1 cellular context compared by ENCODE assay signal in the genomic region with DNA sequence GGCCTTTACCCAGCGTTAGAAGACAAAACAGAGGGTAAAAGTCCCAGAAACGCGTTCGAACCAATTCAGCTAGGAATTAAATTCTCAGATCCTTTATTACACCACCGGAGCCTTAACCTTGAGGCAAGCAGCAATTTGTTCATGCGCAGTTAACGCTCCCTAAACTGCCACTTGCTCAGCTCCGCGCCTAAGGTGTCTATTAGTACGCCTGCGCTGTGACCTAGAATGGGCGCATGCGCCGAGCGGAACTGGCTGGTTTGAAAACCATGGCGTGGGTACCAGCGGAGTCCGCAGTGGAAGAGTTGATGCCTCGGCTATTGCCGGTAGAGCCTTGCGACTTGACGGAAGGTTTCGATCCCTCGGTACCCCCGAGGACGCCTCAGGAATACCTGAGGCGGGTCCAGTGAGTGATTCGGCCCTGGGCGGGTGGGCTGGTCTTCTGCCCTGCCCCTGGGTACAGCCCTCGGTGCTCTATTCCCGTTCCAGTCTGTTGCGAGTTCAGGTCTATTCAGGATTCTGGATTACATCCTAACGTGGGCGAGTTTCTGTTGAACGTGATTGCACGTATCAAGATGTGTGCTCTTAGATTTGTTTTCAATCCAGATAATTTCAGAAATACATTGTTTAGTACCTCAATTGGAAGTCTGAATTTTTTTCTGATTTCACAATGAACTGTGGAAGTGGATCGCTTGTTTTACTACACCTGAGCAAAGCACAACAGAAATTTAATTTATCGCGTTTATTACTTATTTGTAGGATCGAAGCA.
TF ChIP-seq lines count a peak whose summit lies in the region.

A gene with protein sequence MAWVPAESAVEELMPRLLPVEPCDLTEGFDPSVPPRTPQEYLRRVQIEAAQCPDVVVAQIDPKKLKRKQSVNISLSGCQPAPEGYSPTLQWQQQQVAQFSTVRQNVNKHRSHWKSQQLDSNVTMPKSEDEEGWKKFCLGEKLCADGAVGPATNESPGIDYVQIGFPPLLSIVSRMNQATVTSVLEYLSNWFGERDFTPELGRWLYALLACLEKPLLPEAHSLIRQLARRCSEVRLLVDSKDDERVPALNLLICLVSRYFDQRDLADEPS (plus strand): TSS at position 251 of the 766 bp plus-strand sequence. CDS start 16 bp downstream, at position 267.

TF ChIP-seq in GM12878, 131 proteins besides CTCF, POLR2A, EP300 and RAD21 (continued from another document and continues in another):
- TF ChIP-seq, protein P1, sequence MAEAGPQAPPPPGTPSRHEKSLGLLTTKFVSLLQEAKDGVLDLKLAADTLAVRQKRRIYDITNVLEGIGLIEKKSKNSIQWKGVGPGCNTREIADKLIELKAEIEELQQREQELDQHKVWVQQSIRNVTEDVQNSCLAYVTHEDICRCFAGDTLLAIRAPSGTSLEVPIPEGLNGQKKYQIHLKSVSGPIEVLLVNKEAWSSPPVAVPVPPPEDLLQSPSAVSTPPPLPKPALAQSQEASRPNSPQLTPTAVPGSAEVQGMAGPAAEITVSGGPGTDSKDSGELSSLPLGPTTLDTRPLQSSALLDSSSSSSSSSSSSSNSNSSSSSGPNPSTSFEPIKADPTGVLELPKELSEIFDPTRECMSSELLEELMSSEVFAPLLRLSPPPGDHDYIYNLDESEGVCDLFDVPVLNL (IDR thresholded peaks at IDR 0.05; ENCODE audit: low read depth, low read length), result 0 out of 2 replicates have a peak, but pooled peaks have one; percentile 32
- TF ChIP-seq, protein P2, sequence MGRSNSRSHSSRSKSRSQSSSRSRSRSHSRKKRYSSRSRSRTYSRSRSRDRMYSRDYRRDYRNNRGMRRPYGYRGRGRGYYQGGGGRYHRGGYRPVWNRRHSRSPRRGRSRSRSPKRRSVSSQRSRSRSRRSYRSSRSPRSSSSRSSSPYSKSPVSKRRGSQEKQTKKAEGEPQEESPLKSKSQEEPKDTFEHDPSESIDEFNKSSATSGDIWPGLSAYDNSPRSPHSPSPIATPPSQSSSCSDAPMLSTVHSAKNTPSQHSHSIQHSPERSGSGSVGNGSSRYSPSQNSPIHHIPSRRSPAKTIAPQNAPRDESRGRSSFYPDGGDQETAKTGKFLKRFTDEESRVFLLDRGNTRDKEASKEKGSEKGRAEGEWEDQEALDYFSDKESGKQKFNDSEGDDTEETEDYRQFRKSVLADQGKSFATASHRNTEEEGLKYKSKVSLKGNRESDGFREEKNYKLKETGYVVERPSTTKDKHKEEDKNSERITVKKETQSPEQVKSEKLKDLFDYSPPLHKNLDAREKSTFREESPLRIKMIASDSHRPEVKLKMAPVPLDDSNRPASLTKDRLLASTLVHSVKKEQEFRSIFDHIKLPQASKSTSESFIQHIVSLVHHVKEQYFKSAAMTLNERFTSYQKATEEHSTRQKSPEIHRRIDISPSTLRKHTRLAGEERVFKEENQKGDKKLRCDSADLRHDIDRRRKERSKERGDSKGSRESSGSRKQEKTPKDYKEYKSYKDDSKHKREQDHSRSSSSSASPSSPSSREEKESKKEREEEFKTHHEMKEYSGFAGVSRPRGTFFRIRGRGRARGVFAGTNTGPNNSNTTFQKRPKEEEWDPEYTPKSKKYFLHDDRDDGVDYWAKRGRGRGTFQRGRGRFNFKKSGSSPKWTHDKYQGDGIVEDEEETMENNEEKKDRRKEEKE (IDR thresholded peaks at IDR 0.05), result no peak
- no peak for TF ChIP-seq TBL1XR1 (IDR thresholded peaks at IDR 0.05; ENCODE audit: low read depth, low read length)
- TF ChIP-seq YY1 (IDR thresholded peaks at IDR 0.05; ENCODE audit: low read depth, low read length), result peak; percentile 78
- no peak for TF ChIP-seq BACH1 (IDR thresholded peaks at IDR 0.05; ENCODE audit: borderline replicate concordance)
- no peak for TF ChIP-seq ASH2L (IDR thresholded peaks at IDR 0.05; ENCODE audit: borderline replicate concordance, low read depth)
- peak; percentile 41; the same call in 1 of the 2 replicates for TF ChIP-seq RB1 (IDR thresholded peaks at IDR 0.05; ENCODE audit: borderline replicate concordance)
- TF ChIP-seq CREM (IDR thresholded peaks at IDR 0.05; ENCODE audit: low read depth), result no peak
- TF ChIP-seq LARP7 (IDR thresholded peaks at IDR 0.05), result 0 out of 2 replicates have a peak, but pooled peaks have one; percentile 32
- no peak for TF ChIP-seq TCF7 (IDR thresholded peaks at IDR 0.05; ENCODE audit: borderline replicate concordance)
- TF ChIP-seq PML (IDR thresholded peaks at IDR 0.05; ENCODE audit: low read length), result 0 out of 2 replicates have a peak, but pooled peaks have one; percentile 69
- TF ChIP-seq JUND (IDR thresholded peaks at IDR 0.05; ENCODE audit: low read depth, low read length), result no peak
- TF ChIP-seq, protein P3, sequence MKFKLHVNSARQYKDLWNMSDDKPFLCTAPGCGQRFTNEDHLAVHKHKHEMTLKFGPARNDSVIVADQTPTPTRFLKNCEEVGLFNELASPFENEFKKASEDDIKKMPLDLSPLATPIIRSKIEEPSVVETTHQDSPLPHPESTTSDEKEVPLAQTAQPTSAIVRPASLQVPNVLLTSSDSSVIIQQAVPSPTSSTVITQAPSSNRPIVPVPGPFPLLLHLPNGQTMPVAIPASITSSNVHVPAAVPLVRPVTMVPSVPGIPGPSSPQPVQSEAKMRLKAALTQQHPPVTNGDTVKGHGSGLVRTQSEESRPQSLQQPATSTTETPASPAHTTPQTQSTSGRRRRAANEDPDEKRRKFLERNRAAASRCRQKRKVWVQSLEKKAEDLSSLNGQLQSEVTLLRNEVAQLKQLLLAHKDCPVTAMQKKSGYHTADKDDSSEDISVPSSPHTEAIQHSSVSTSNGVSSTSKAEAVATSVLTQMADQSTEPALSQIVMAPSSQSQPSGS (IDR thresholded peaks at IDR 0.05; ENCODE audit: low read length), result peak; percentile 17; the same call in 1 of the 2 replicates
- TF ChIP-seq, protein P4, sequence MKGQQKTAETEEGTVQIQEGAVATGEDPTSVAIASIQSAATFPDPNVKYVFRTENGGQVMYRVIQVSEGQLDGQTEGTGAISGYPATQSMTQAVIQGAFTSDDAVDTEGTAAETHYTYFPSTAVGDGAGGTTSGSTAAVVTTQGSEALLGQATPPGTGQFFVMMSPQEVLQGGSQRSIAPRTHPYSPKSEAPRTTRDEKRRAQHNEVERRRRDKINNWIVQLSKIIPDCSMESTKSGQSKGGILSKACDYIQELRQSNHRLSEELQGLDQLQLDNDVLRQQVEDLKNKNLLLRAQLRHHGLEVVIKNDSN (IDR thresholded peaks at IDR 0.05; ENCODE audit: borderline replicate concordance, extremely low read length, insufficient read depth, low read depth, low read length), result no peak
- TF ChIP-seq POU2F2 (IDR thresholded peaks at IDR 0.05; ENCODE audit: borderline replicate concordance, low read depth, low read length), result peak; percentile 48; the same call in 1 of the 3 replicates
- TF ChIP-seq, protein P5, sequence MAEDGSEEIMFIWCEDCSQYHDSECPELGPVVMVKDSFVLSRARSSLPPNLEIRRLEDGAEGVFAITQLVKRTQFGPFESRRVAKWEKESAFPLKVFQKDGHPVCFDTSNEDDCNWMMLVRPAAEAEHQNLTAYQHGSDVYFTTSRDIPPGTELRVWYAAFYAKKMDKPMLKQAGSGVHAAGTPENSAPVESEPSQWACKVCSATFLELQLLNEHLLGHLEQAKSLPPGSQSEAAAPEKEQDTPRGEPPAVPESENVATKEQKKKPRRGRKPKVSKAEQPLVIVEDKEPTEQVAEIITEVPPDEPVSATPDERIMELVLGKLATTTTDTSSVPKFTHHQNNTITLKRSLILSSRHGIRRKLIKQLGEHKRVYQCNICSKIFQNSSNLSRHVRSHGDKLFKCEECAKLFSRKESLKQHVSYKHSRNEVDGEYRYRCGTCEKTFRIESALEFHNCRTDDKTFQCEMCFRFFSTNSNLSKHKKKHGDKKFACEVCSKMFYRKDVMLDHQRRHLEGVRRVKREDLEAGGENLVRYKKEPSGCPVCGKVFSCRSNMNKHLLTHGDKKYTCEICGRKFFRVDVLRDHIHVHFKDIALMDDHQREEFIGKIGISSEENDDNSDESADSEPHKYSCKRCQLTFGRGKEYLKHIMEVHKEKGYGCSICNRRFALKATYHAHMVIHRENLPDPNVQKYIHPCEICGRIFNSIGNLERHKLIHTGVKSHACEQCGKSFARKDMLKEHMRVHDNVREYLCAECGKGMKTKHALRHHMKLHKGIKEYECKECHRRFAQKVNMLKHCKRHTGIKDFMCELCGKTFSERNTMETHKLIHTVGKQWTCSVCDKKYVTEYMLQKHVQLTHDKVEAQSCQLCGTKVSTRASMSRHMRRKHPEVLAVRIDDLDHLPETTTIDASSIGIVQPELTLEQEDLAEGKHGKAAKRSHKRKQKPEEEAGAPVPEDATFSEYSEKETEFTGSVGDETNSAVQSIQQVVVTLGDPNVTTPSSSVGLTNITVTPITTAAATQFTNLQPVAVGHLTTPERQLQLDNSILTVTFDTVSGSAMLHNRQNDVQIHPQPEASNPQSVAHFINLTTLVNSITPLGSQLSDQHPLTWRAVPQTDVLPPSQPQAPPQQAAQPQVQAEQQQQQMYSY (CRISPR knock-in tag; IDR thresholded peaks at IDR 0.05), result no peak
- no peak for TF ChIP-seq RELA (IDR thresholded peaks at IDR 0.05; ENCODE audit: borderline replicate concordance, partially characterized antibody)
- TF ChIP-seq, protein P6, sequence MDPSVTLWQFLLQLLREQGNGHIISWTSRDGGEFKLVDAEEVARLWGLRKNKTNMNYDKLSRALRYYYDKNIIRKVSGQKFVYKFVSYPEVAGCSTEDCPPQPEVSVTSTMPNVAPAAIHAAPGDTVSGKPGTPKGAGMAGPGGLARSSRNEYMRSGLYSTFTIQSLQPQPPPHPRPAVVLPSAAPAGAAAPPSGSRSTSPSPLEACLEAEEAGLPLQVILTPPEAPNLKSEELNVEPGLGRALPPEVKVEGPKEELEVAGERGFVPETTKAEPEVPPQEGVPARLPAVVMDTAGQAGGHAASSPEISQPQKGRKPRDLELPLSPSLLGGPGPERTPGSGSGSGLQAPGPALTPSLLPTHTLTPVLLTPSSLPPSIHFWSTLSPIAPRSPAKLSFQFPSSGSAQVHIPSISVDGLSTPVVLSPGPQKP (IDR thresholded peaks at IDR 0.05; ENCODE audit: low read depth, low read length), result no peak
- no peak for TF ChIP-seq FOXK2 (IDR thresholded peaks at IDR 0.05)
- TF ChIP-seq CBFB (IDR thresholded peaks at IDR 0.05; ENCODE audit: low read depth), result 0 out of 2 replicates have a peak, but pooled peaks have one; percentile 24
- no peak for TF ChIP-seq SIN3A (IDR thresholded peaks at IDR 0.05; ENCODE audit: low read depth, low read length)
- no peak for TF ChIP-seq STAT1 (conservative IDR thresholded peaks at IDR 0.05)
- TF ChIP-seq NBN (IDR thresholded peaks at IDR 0.05), result peak; percentile 55
- no peak for TF ChIP-seq CEBPB (IDR thresholded peaks at IDR 0.05; ENCODE audit: borderline replicate concordance in 1 of 2, low read depth in 2 of 2, low read length in 2 of 2)
- TF ChIP-seq SP1 (IDR thresholded peaks at IDR 0.05; ENCODE audit: low read depth, low read length), result no peak
- TF ChIP-seq SMARCA5 (IDR thresholded peaks at IDR 0.05), result no peak
- TF ChIP-seq CHD1 (IDR thresholded peaks at IDR 0.05; ENCODE audit: low read depth, low read length), result 0 out of 2 replicates have a peak, but pooled peaks have one; percentile 49
- no peak for TF ChIP-seq ESRRA (IDR thresholded peaks at IDR 0.05; ENCODE audit: low read length)
- TF ChIP-seq NRF1 (conservative IDR thresholded peaks at IDR 0.05; ENCODE audit: low read depth, low read length), result peak; percentile 92
- 0 out of 2 replicates have a peak, but pooled peaks have one; percentile 67 for TF ChIP-seq HDAC2 (IDR thresholded peaks at IDR 0.05)
- no peak for TF ChIP-seq MTA2 (IDR thresholded peaks at IDR 0.05; ENCODE audit: low read depth)
- no peak for TF ChIP-seq KLF5 (IDR thresholded peaks at IDR 0.05; ENCODE audit: partially characterized antibody)
- TF ChIP-seq, protein P7, sequence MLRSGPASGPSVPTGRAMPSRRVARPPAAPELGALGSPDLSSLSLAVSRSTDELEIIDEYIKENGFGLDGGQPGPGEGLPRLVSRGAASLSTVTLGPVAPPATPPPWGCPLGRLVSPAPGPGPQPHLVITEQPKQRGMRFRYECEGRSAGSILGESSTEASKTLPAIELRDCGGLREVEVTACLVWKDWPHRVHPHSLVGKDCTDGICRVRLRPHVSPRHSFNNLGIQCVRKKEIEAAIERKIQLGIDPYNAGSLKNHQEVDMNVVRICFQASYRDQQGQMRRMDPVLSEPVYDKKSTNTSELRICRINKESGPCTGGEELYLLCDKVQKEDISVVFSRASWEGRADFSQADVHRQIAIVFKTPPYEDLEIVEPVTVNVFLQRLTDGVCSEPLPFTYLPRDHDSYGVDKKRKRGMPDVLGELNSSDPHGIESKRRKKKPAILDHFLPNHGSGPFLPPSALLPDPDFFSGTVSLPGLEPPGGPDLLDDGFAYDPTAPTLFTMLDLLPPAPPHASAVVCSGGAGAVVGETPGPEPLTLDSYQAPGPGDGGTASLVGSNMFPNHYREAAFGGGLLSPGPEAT (IDR thresholded peaks at IDR 0.05; ENCODE audit: low read depth), result 0 out of 2 replicates have a peak, but pooled peaks have one; percentile 30
- TF ChIP-seq, protein P8, sequence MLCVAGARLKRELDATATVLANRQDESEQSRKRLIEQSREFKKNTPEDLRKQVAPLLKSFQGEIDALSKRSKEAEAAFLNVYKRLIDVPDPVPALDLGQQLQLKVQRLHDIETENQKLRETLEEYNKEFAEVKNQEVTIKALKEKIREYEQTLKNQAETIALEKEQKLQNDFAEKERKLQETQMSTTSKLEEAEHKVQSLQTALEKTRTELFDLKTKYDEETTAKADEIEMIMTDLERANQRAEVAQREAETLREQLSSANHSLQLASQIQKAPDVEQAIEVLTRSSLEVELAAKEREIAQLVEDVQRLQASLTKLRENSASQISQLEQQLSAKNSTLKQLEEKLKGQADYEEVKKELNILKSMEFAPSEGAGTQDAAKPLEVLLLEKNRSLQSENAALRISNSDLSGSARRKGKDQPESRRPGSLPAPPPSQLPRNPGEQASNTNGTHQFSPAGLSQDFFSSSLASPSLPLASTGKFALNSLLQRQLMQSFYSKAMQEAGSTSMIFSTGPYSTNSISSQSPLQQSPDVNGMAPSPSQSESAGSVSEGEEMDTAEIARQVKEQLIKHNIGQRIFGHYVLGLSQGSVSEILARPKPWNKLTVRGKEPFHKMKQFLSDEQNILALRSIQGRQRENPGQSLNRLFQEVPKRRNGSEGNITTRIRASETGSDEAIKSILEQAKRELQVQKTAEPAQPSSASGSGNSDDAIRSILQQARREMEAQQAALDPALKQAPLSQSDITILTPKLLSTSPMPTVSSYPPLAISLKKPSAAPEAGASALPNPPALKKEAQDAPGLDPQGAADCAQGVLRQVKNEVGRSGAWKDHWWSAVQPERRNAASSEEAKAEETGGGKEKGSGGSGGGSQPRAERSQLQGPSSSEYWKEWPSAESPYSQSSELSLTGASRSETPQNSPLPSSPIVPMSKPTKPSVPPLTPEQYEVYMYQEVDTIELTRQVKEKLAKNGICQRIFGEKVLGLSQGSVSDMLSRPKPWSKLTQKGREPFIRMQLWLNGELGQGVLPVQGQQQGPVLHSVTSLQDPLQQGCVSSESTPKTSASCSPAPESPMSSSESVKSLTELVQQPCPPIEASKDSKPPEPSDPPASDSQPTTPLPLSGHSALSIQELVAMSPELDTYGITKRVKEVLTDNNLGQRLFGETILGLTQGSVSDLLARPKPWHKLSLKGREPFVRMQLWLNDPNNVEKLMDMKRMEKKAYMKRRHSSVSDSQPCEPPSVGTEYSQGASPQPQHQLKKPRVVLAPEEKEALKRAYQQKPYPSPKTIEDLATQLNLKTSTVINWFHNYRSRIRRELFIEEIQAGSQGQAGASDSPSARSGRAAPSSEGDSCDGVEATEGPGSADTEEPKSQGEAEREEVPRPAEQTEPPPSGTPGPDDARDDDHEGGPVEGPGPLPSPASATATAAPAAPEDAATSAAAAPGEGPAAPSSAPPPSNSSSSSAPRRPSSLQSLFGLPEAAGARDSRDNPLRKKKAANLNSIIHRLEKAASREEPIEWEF (IDR thresholded peaks at IDR 0.05; ENCODE audit: insufficient replicate concordance, low read depth, low read length), result no peak
